ENCODE assay signal across 21 cellular contexts in genomic region chr15:50653156-50653743, GRCh38. TPM values are rescaled to one million over a fixed set of nuclear protein-coding genes. Genes with fewer than 3 reads are reported as not detected.
DNase-seq lines count a peak whose midpoint lies in the region; ATAC-seq and TF ChIP-seq lines count a peak whose summit lies in the region.
"Had no signal": no experiment of that assay in that cellular context is flagged by ENCODE, and none has a peak within 500 bp of the region (broad histone marks: within the 10 kb centered on the region; RNA-seq: fewer than 3 reads in every experiment).

No MANE protein-coding gene starts in this region.

- H2BK120ac ChIP-seq in IMR-90 (ENCODE audit: low read depth, low read length), result no peak overlapping the region

- POLR2A ChIA-PET in activated CD4-positive, alpha-beta memory T cell treated with anti-CD3 and anti-CD28 coated beads for 36 hours (lab: Charles Lee), result no interaction called here
- POLR2A ChIA-PET in activated CD4-positive, alpha-beta memory T cell treated with anti-CD3 and anti-CD28 coated beads, Interleukin-2, amount 10 ng/mL, durations not matched to agents 7 days and 5 days (lab: Charles Lee), result interaction anchor here (0.9 kb wide), 1 partner anchor 256 kb away, joined by 3 read pairs; the partner anchor contains the start of gene AP4E1
- POLR2A ChIA-PET in IMR-90 (lab: Charles Lee; ENCODE audit: unreplicated experiment), result no interaction called here

- H2BK20ac ChIP-seq in IMR-90 (ENCODE audit: low read depth, low read length), result no peak overlapping the region

- H3K18ac ChIP-seq in IMR-90 (ENCODE audit: low read depth, low read length), result no peak overlapping the region

- no peaks in the 10 kb centered on the region for H3K9me1 ChIP-seq in IMR-90 (ENCODE audit: insufficient read depth, low read length)

- H3K27me3 ChIP-seq in IMR-90 (ENCODE audit: control insufficient read depth, insufficient read depth, low read length), result no peaks in the 10 kb centered on the region
- H3K27me3 ChIP-seq: gastroesophageal sphincter, transverse colon had no signal

- intact Hi-C loops in activated CD4-positive, alpha-beta memory T cell treated with anti-CD3 and anti-CD28 coated beads for 36 hours (cut with micrococcal nuclease), result no loop called here
- intact Hi-C loops in IMR-90 (cut with micrococcal nuclease), result no loop called here

- peaks cover 12 to 19% of the 10 kb centered on the region in 2 experiments for H3K79me1 ChIP-seq in IMR-90 (ENCODE audit: low read depth in 1 of 2, low read length in 2 of 2)

- CTCF ChIA-PET in activated CD4-positive, alpha-beta memory T cell treated with anti-CD3 and anti-CD28 coated beads for 36 hours (lab: Charles Lee), result interaction anchor here (1.1 to 1.4 kb wide), 3 partner anchors 9 to 223 kb away, joined by 3 to 6 read pairs (median 3); no protein-coding TSS in a partner anchor
- CTCF ChIA-PET in activated CD4-positive, alpha-beta memory T cell treated with anti-CD3 and anti-CD28 coated beads, Interleukin-2, amount 10 ng/mL, durations not matched to agents 7 days and 5 days (lab: Charles Lee), result interaction anchor here (1.2 kb wide), 1 partner anchor 90 kb away, joined by 3 read pairs; no protein-coding TSS in a partner anchor
- CTCF ChIA-PET in IMR-90 (lab: Yijun Ruan, JAX), result interaction anchor here (1.2 kb wide), 1 partner anchor 11 kb away, joined by 3 read pairs; no protein-coding TSS in a partner anchor

- no peak overlapping the region for H2AK5ac ChIP-seq in IMR-90 (ENCODE audit: low read depth, low read length)

- TF ChIP-seq POLR2A in IMR-90 (IDR thresholded peaks at IDR 0.05; ENCODE audit: low read depth, low read length), result no peak

- no peak overlapping the region for H2AFZ ChIP-seq in IMR-90 (replicated peaks; ENCODE audit: low read length, poor library complexity)

- H3K4ac ChIP-seq in IMR-90 (ENCODE audit: low read depth, low read length), result no peak overlapping the region

- H3K4me3 ChIP-seq in IMR-90 (ENCODE audit: insufficient read depth, low read depth, low read length), result no peak overlapping the region
- H3K4me3 ChIP-seq: coronary artery, gastroesophageal sphincter, smooth muscle cell, transverse colon had no signal

- in situ Hi-C loops in IMR-90 (cut with MboI; ENCODE audit: low sequenced_read_pairs), result no loop called here

- BruUV-seq in IMR-90 (replicated peaks; lab: Mats Ljungman, UMichigan), result no TSS peak

- no peak overlapping the region for H3K56ac ChIP-seq in IMR-90 (ENCODE audit: extremely low read depth, insufficient read depth, low read length)

- no peaks in the 10 kb centered on the region for H3K4me1 ChIP-seq in IMR-90 (ENCODE audit: control insufficient read depth, insufficient read depth, low read length)
- H3K4me1 ChIP-seq: gastroesophageal sphincter, transverse colon had no signal

- H3K23ac ChIP-seq in IMR-90 (ENCODE audit: low read depth, low read length), result no peak overlapping the region

- no peaks in the 10 kb centered on the region for H3K9me3 Mint-ChIP-seq in activated CD4-positive, alpha-beta memory T cell treated with anti-CD3 and anti-CD28 coated beads for 36 hours
- no peaks in the 10 kb centered on the region for H3K9me3 Mint-ChIP-seq in activated CD4-positive, alpha-beta memory T cell treated with anti-CD3 and anti-CD28 coated beads, Interleukin-2, amount 10 ng/mL, durations not matched to agents 7 days and 5 days
- H3K9me3 Mint-ChIP-seq in progenitor cell of endocrine pancreas (ENCODE audit: low read depth), result no peaks in the 10 kb centered on the region

- dilution Hi-C loops in IMR-90 (cut with HindIII; ENCODE audit: low sequenced_read_pairs, unreplicated experiment), result no loop called here

- H2AK9ac ChIP-seq in IMR-90 (replicated peaks; ENCODE audit: low read depth, low read length, poor library complexity), result no peak overlapping the region

- H3K4me1 Mint-ChIP-seq in activated CD4-positive, alpha-beta memory T cell treated with anti-CD3 and anti-CD28 coated beads for 36 hours (ENCODE audit: low read depth), result peaks cover 22% of the 10 kb centered on the region
- H3K4me1 Mint-ChIP-seq in activated CD4-positive, alpha-beta memory T cell treated with anti-CD3 and anti-CD28 coated beads, Interleukin-2, amount 10 ng/mL, durations not matched to agents 7 days and 5 days, result peaks cover 17% of the 10 kb centered on the region
- no peaks in the 10 kb centered on the region for H3K4me1 Mint-ChIP-seq in progenitor cell of endocrine pancreas (ENCODE audit: low read depth)

- no peak for ATAC-seq in IMR-90 (ENCODE audit: low read depth)
- no peak for ATAC-seq in HG03457 (IDR thresholded peaks at IDR 0.05; ENCODE audit: unreplicated experiment)
- ATAC-seq: gastroesophageal sphincter, left ventricle myocardium superior had no signal

- H3K36me3 ChIP-seq in IMR-90 (ENCODE audit: control insufficient read depth, insufficient read depth, low read length), result peaks cover 33% of the 10 kb centered on the region

- no peak overlapping the region for H2BK5ac ChIP-seq in IMR-90 (ENCODE audit: low read depth, low read length, poor library complexity, severe bottlenecking)

- TF ChIP-seq RAD21 in IMR-90 (IDR thresholded peaks at IDR 0.05; ENCODE audit: low read length), result no peak

- H3K36me3 Mint-ChIP-seq in activated CD4-positive, alpha-beta memory T cell treated with anti-CD3 and anti-CD28 coated beads for 36 hours, result peaks cover 43% of the 10 kb centered on the region
- H3K36me3 Mint-ChIP-seq in activated CD4-positive, alpha-beta memory T cell treated with anti-CD3 and anti-CD28 coated beads, Interleukin-2, amount 10 ng/mL, durations not matched to agents 7 days and 5 days (ENCODE audit: low read depth), result peaks cover 63% of the 10 kb centered on the region
- H3K36me3 Mint-ChIP-seq in progenitor cell of endocrine pancreas (ENCODE audit: insufficient read depth), result peaks cover 27% of the 10 kb centered on the region

- no peak overlapping the region for H2BK15ac ChIP-seq in IMR-90 (ENCODE audit: low read depth, low read length)

- no peak overlapping the region for H3K9ac ChIP-seq in IMR-90 (ENCODE audit: low read depth, low read length)

- no peak for TF ChIP-seq CTCF in IMR-90 (conservative IDR thresholded peaks at IDR 0.05; ENCODE audit: low read depth, low read length)
- TF ChIP-seq CTCF in progenitor cell of endocrine pancreas (IDR thresholded peaks at IDR 0.05; ENCODE audit: unreplicated experiment), result no peak

- no peak for DNase-seq in activated CD4-positive, alpha-beta memory T cell treated with anti-CD3 and anti-CD28 coated beads for 36 hours
- no peak for DNase-seq in activated CD4-positive, alpha-beta memory T cell treated with anti-CD3 and anti-CD28 coated beads, Interleukin-2, amount 10 ng/mL, durations not matched to agents 7 days and 5 days
- DNase-seq in IMR-90, result no peak
- peak; percentile 26 for DNase-seq in epithelial cell of prostate (ENCODE audit: low read depth, low spot score)
- DNase-seq in progenitor cell of endocrine pancreas (ENCODE audit: low spot score, unreplicated experiment), result no peak
- DNase-seq in DMS153 (lab: John Stamatoyannopoulos, UW), result no peak
- no peak for DNase-seq in NCI-H2107 (lab: John Stamatoyannopoulos, UW)
- DNase-seq: activated CD4-positive, alpha-beta T cell treated with anti-CD3 and anti-CD28 coated beads, Interleukin-2, amount 50 U/mL, for 1 hour; DMS79 treated with DMSO at 0.1 percent for 48 hours; KG1; left ventricle myocardium superior; NCI-H1092 treated with DMSO at 0.1 percent for 48 hours; NCI-H748 treated with DMSO at 0.1 percent for 48 hours; OCI-M1; T1000; transverse colon had no signal

- H3K27ac Mint-ChIP-seq in activated CD4-positive, alpha-beta memory T cell treated with anti-CD3 and anti-CD28 coated beads for 36 hours, result peak overlapping the region; percentile 19
- no peak overlapping the region for H3K27ac Mint-ChIP-seq in activated CD4-positive, alpha-beta memory T cell treated with anti-CD3 and anti-CD28 coated beads, Interleukin-2, amount 10 ng/mL, durations not matched to agents 7 days and 5 days
- H3K27ac Mint-ChIP-seq in progenitor cell of endocrine pancreas, result peak overlapping the region; percentile 10

- H4K20me1 ChIP-seq in IMR-90 (ENCODE audit: insufficient read depth, low read length), result no peaks in the 10 kb centered on the region

- no peaks in the 10 kb centered on the region for H3K9me3 ChIP-seq in IMR-90 (ENCODE audit: control insufficient read depth, insufficient read depth, low read length)
- H3K9me3 ChIP-seq: gastroesophageal sphincter, transverse colon had no signal

- no peak overlapping the region for H3K14ac ChIP-seq in IMR-90 (replicated peaks; ENCODE audit: low read depth, low read length)

- no peak overlapping the region for H4K91ac ChIP-seq in IMR-90 (ENCODE audit: insufficient read depth, low read depth, low read length)

- WGBS in IMR-90 (ENCODE audit: extremely low coverage in 2 of 2, insufficient read length in 1 of 2), 2 experiments, result no CpG with 5 or more reads among the region's 6 CpGs

- no peak overlapping the region for H3K27ac ChIP-seq in IMR-90 (ENCODE audit: insufficient read depth, low read length)
- peak overlapping the region; percentile 60 for H3K27ac ChIP-seq in epithelial cell of prostate
- H3K27ac ChIP-seq: C4-2B, coronary artery, gastroesophageal sphincter, transverse colon had no signal

- no peaks in the 10 kb centered on the region for H3K27me3 Mint-ChIP-seq in activated CD4-positive, alpha-beta memory T cell treated with anti-CD3 and anti-CD28 coated beads for 36 hours
- H3K27me3 Mint-ChIP-seq in activated CD4-positive, alpha-beta memory T cell treated with anti-CD3 and anti-CD28 coated beads, Interleukin-2, amount 10 ng/mL, durations not matched to agents 7 days and 5 days, result no peaks in the 10 kb centered on the region
- no peaks in the 10 kb centered on the region for H3K27me3 Mint-ChIP-seq in progenitor cell of endocrine pancreas

- no peak overlapping the region for H4K5ac ChIP-seq in IMR-90 (ENCODE audit: low read depth, low read length)

- H4K8ac ChIP-seq in IMR-90 (ENCODE audit: low read depth in 2 of 2, low read length in 2 of 2), result no peak overlapping the region

- H3K4me2 ChIP-seq in IMR-90 (ENCODE audit: low read depth, low read length), result no peak overlapping the region
- H3K4me2 ChIP-seq: smooth muscle cell had no signal

- no peak overlapping the region for H3K4me3 Mint-ChIP-seq in activated CD4-positive, alpha-beta memory T cell treated with anti-CD3 and anti-CD28 coated beads for 36 hours
- H3K4me3 Mint-ChIP-seq in activated CD4-positive, alpha-beta memory T cell treated with anti-CD3 and anti-CD28 coated beads, Interleukin-2, amount 10 ng/mL, durations not matched to agents 7 days and 5 days, result no peak overlapping the region
- H3K4me3 Mint-ChIP-seq in progenitor cell of endocrine pancreas (ENCODE audit: low read depth), result no peak overlapping the region

RNA-seq across cellular contexts. Expression of gene TRPM7, which starts 33.3 kb away (rescaled TPM):
- total RNA-seq in activated CD4-positive, alpha-beta memory T cell treated with anti-CD3 and anti-CD28 coated beads for 36 hours, result 10 to 100 TPM; 37.4 to 44.8 TPM
- 10 to 100 TPM; 35.3 to 40.2 TPM for total RNA-seq in activated CD4-positive, alpha-beta memory T cell treated with anti-CD3 and anti-CD28 coated beads, Interleukin-2, amount 10 ng/mL, durations not matched to agents 7 days and 5 days
- 27.8 and 49.4 TPM in 2 replicates for total RNA-seq in IMR-90 (2012; rRNA removed)
- polyA plus RNA-seq in IMR-90 (2012; rRNA removed), result 6.9 and 10.6 TPM in 2 replicates
- 0.86 and 1.2 TPM in 2 replicates for polyA plus RNA-seq in IMR-90 (2012; cell fraction: cytosol; rRNA removed)
- polyA plus RNA-seq in IMR-90 (2012; cell fraction: nucleus; rRNA removed; ENCODE audit: low replicate concordance), result 2.1 and 18.4 TPM in 2 replicates
- 39.8 and 41.0 TPM in 2 replicates for total RNA-seq in progenitor cell of endocrine pancreas
